Comparison of ENCODE assay signal across 33 cellular contexts in genomic region chr6:165321555-165322145, GRCh38. TPM values are rescaled to one million over a fixed set of nuclear protein-coding genes. Genes with fewer than 3 reads are reported as not detected.
"Had no signal": no experiment of that assay in that cellular context is flagged by ENCODE, and none has a peak within 500 bp of the region (broad histone marks: within the 10 kb centered on the region; RNA-seq: fewer than 3 reads in every experiment).

No MANE protein-coding gene starts in this region.

- H3K4me3 ChIP-seq: ascending aorta, coronary artery, dorsolateral prefrontal cortex, gastrocnemius medialis, heart left ventricle had no signal

- FAIRE-seq: bronchial epithelial cell had no signal

- H3K36me3 Mint-ChIP-seq: activated naive CD4-positive, alpha-beta T cell treated with anti-CD3 and anti-CD28 coated beads, Interleukin-2, amount 10 ng/mL, durations not matched to agents 7 days and 5 days; activated naive CD8-positive, alpha-beta T cell treated with anti-CD3 and anti-CD28 coated beads, Interleukin-2, amount 10 ng/mL, durations not matched to agents 7 days and 5 days had no signal

- ATAC-seq: activated CD4-positive, CD25-positive, alpha-beta regulatory T cell treated with anti-CD3 and anti-CD28 coated beads, Interleukin-2, amount 50 U/mL, for 24 hours; activated CD8-positive, alpha-beta T cell treated with anti-CD3 and anti-CD28 coated beads, Interleukin-2, amount 10 ng/mL, durations not matched to agents 7 days and 5 days; activated naive CD4-positive, alpha-beta T cell treated with anti-CD3 and anti-CD28 coated beads, Interleukin-2, amount 50 U/mL, for 72 hours; activated T-cell treated with anti-CD3 and anti-CD28 coated beads, Interleukin-2, amount 50 U/mL, for 72 hours; esophagus mucosa; foreskin keratinocyte; gastrocnemius medialis; heart left ventricle had no signal

- DNase-seq: activated B cell treated with CpG ODN at 0.5 μM for 24 hours; activated CD4-positive, alpha-beta T cell treated with anti-CD3 and anti-CD28 coated beads for 48 hours; activated CD4-positive, alpha-beta T cell treated with anti-CD3 and anti-CD28 coated beads, Interleukin-2, amount 50 U/mL, for 1 hour; activated CD4-positive, alpha-beta T cell treated with anti-CD3 and anti-CD28 coated beads, Interleukin-2, amount 50 U/mL, for 48 hours; activated CD8-positive, alpha-beta memory T cell treated with anti-CD3 and anti-CD28 coated beads, Interleukin-2, amount 50 U/mL, for 48 hours; activated CD8-positive, alpha-beta T cell treated with anti-CD3 and anti-CD28 coated beads, Interleukin-2, amount 10 ng/mL, durations not matched to agents 7 days and 5 days; activated gamma-delta T cell; activated naive CD4-positive, alpha-beta T cell; activated naive CD4-positive, alpha-beta T cell treated with anti-CD3 and anti-CD28 coated beads, Interleukin-2, amount 10 ng/mL, durations not matched to agents 7 days and 5 days; activated naive CD8-positive, alpha-beta T cell treated with anti-CD3 and anti-CD28 coated beads, Interleukin-2, amount 10 ng/mL, durations not matched to agents 7 days and 5 days; activated T-cell treated with anti-CD3 and anti-CD28 coated beads for 4 hours; activated T-cell treated with anti-CD3 and anti-CD28 coated beads, Interleukin-2, amount 50 U/mL, for 24 hours; activated T-cell treated with anti-CD3 and anti-CD28 coated beads, Interleukin-2, amount 50 U/mL, for 72 hours; dorsolateral prefrontal cortex; effector memory CD4-positive, alpha-beta T cell; endodermal cell; foreskin keratinocyte; gastrocnemius medialis; glutamatergic neuron; heart left ventricle; T-helper 2 cell had no signal

- H3K27ac ChIP-seq: ascending aorta, coronary artery, dorsolateral prefrontal cortex, foreskin keratinocyte, gastrocnemius medialis, heart left ventricle had no signal

- H3K27ac Mint-ChIP-seq: activated B cell treated with CpG ODN at 0.5 μM for 24 hours; activated CD8-positive, alpha-beta T cell treated with anti-CD3 and anti-CD28 coated beads, Interleukin-2, amount 10 ng/mL, durations not matched to agents 7 days and 5 days; activated naive CD4-positive, alpha-beta T cell treated with anti-CD3 and anti-CD28 coated beads, Interleukin-2, amount 10 ng/mL, durations not matched to agents 7 days and 5 days; activated naive CD4-positive, alpha-beta T cell treated with anti-CD3 and anti-CD28 coated beads, Interleukin-2, amount 50 U/mL, for 72 hours; activated naive CD8-positive, alpha-beta T cell treated with anti-CD3 and anti-CD28 coated beads, Interleukin-2, amount 10 ng/mL, durations not matched to agents 7 days and 5 days; activated T-cell treated with anti-CD3 and anti-CD28 coated beads, Interleukin-2, amount 50 U/mL, for 24 hours; activated T-cell treated with anti-CD3 and anti-CD28 coated beads, Interleukin-2, amount 50 U/mL, for 72 hours; brain; dendritic cell treated with granulocyte-macrophage colony-stimulating factor and Interleukin-4, amounts not matched to agents 40 ng/mL and 50 ng/mL, for 4 days; endodermal cell had no signal

- H3K36me3 ChIP-seq: ascending aorta, gastrocnemius medialis, heart left ventricle had no signal

- H3K4me1 Mint-ChIP-seq: activated B cell treated with CpG ODN at 0.5 μM for 24 hours; activated naive CD4-positive, alpha-beta T cell treated with anti-CD3 and anti-CD28 coated beads, Interleukin-2, amount 10 ng/mL, durations not matched to agents 7 days and 5 days; activated naive CD8-positive, alpha-beta T cell treated with anti-CD3 and anti-CD28 coated beads, Interleukin-2, amount 10 ng/mL, durations not matched to agents 7 days and 5 days; brain; central memory CD8-positive, alpha-beta T cell; endodermal cell had no signal

- H3K9me3 ChIP-seq: ascending aorta, gastrocnemius medialis had no signal

- H3K4me3 Mint-ChIP-seq: activated B cell treated with CpG ODN at 0.5 μM for 24 hours; activated CD8-positive, alpha-beta T cell treated with anti-CD3 and anti-CD28 coated beads, Interleukin-2, amount 10 ng/mL, durations not matched to agents 7 days and 5 days; activated naive CD4-positive, alpha-beta T cell treated with anti-CD3 and anti-CD28 coated beads, Interleukin-2, amount 10 ng/mL, durations not matched to agents 7 days and 5 days; activated naive CD8-positive, alpha-beta T cell treated with anti-CD3 and anti-CD28 coated beads, Interleukin-2, amount 10 ng/mL, durations not matched to agents 7 days and 5 days; activated T-cell treated with anti-CD3 and anti-CD28 coated beads, Interleukin-2, amount 50 U/mL, for 24 hours; activated T-cell treated with anti-CD3 and anti-CD28 coated beads, Interleukin-2, amount 50 U/mL, for 72 hours; brain; central memory CD8-positive, alpha-beta T cell; dendritic cell treated with granulocyte-macrophage colony-stimulating factor and Interleukin-4, amounts not matched to agents 40 ng/mL and 50 ng/mL, for 4 days; endodermal cell had no signal

- H3K27me3 ChIP-seq: ascending aorta, dorsolateral prefrontal cortex, foreskin keratinocyte, gastrocnemius medialis, heart left ventricle had no signal

- H3K27me3 Mint-ChIP-seq: activated B cell treated with CpG ODN at 0.5 μM for 24 hours; activated naive CD4-positive, alpha-beta T cell treated with anti-CD3 and anti-CD28 coated beads, Interleukin-2, amount 10 ng/mL, durations not matched to agents 7 days and 5 days; activated naive CD8-positive, alpha-beta T cell treated with anti-CD3 and anti-CD28 coated beads, Interleukin-2, amount 10 ng/mL, durations not matched to agents 7 days and 5 days; activated T-cell treated with anti-CD3 and anti-CD28 coated beads, Interleukin-2, amount 50 U/mL, for 24 hours; brain; central memory CD8-positive, alpha-beta T cell; dendritic cell treated with granulocyte-macrophage colony-stimulating factor and Interleukin-4, amounts not matched to agents 40 ng/mL and 50 ng/mL, for 4 days had no signal

- H3K4me1 ChIP-seq: ascending aorta, foreskin keratinocyte, gastrocnemius medialis, heart left ventricle had no signal

RNA-seq across cellular contexts. Expression of gene C6orf118, which starts 12.2 kb away (rescaled TPM):
- total RNA-seq: activated B cell treated with CpG ODN at 0.5 μM for 24 hours; activated CD8-positive, alpha-beta T cell treated with anti-CD3 and anti-CD28 coated beads, Interleukin-2, amount 10 ng/mL, durations not matched to agents 7 days and 5 days; activated naive CD4-positive, alpha-beta T cell treated with anti-CD3 and anti-CD28 coated beads, Interleukin-2, amount 50 U/mL, for 72 hours; activated naive CD8-positive, alpha-beta T cell treated with anti-CD3 and anti-CD28 coated beads, Interleukin-2, amount 10 ng/mL, durations not matched to agents 7 days and 5 days; activated T-cell treated with anti-CD3 and anti-CD28 coated beads, Interleukin-2, amount 50 U/mL, for 72 hours; ascending aorta; bronchial epithelial cell; cardiac septum; epithelial cell of proximal tubule; esophagus mucosa; foreskin keratinocyte; gastrocnemius medialis; heart left ventricle; T-helper 1 cell treated with Interleukin-12 subunit alpha and Interleukin-12 subunit beta and Interleukin-4 antibody, amounts not matched to agents 30 ng/mL and 1 ng/mL, for 36 hours had no signal
